ENCODE assay signal across 1 cellular context in the genomic region with DNA sequence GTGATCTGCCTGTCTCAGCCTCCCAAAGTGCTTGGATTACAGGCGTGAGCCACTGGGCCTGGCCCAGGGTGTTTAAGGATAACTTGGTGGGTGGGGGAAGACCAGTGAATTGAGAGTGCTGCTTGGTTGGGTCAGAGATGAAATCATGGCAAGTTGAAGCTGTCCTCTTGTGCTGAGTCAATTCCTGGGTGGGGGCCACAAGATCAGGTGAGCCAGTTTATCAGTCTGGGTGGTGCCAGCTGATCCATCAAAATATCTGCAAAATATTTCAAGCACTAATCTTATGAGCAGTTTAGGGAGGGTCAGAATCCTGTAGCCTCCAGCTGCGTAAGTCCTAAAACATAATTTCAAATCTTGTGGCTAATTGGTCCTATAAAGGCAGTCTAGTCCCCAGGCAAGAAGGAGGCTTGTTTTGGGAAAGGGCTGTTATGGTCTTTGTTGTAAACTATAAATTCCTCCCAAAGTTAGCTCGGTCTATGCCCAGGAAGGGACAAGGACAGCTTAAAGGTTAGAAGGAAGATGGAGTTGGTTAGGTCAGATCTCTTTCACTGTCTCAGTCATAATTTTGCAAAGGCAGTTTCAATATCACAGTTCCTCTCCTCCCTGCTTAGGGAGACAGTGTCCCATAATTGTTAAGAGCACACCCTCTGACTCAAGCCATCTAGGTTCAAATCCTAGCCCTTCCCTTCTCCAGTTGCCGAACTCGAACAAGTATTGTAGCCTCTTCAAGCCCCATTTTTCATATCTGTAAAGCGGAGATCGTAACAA.
TF ChIP-seq lines count a peak whose summit lies in the region.

No MANE protein-coding gene starts in this region.

TF ChIP-seq in K562, 482 proteins besides CTCF, POLR2A, EP300 and RAD21 (continued from another document):
- TF ChIP-seq, protein P1, sequence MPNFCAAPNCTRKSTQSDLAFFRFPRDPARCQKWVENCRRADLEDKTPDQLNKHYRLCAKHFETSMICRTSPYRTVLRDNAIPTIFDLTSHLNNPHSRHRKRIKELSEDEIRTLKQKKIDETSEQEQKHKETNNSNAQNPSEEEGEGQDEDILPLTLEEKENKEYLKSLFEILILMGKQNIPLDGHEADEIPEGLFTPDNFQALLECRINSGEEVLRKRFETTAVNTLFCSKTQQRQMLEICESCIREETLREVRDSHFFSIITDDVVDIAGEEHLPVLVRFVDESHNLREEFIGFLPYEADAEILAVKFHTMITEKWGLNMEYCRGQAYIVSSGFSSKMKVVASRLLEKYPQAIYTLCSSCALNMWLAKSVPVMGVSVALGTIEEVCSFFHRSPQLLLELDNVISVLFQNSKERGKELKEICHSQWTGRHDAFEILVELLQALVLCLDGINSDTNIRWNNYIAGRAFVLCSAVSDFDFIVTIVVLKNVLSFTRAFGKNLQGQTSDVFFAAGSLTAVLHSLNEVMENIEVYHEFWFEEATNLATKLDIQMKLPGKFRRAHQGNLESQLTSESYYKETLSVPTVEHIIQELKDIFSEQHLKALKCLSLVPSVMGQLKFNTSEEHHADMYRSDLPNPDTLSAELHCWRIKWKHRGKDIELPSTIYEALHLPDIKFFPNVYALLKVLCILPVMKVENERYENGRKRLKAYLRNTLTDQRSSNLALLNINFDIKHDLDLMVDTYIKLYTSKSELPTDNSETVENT (CRISPR knock-in tag; IDR thresholded peaks at IDR 0.05), result no peak
- TF ChIP-seq DMBX1 (CRISPR knock-in tag; IDR thresholded peaks at IDR 0.05; ENCODE audit: borderline replicate concordance) (peak; percentile 23; the same call in 1 of the 2 replicates), TSC22D4 (tag; IDR thresholded peaks at IDR 0.05) (no peak), KLF6 (CRISPR knock-in tag; IDR thresholded peaks at IDR 0.05; ENCODE audit: borderline replicate concordance) (peak; percentile 84; the same call in 1 of the 2 replicates), NEUROD1 (IDR thresholded peaks at IDR 0.05; ENCODE audit: borderline replicate concordance, low read depth, low read length, partially characterized antibody) (no peak), POLR2G (IDR thresholded peaks at IDR 0.05; ENCODE audit: low read depth, low read length) (no peak), JUNB (CRISPR knock-in tag; conservative IDR thresholded peaks at IDR 0.05) (no peak), KLF1 (tag; IDR thresholded peaks at IDR 0.05) (no peak), SMAD2 (IDR thresholded peaks at IDR 0.05; ENCODE audit: low read depth, low read length) (no peak), ZNF282 (CRISPR knock-in tag; IDR thresholded peaks at IDR 0.05) (no peak), ZNF79 (CRISPR knock-in tag; IDR thresholded peaks at IDR 0.05; ENCODE audit: low read depth) (0 out of 2 replicates have a peak, but pooled peaks have one; percentile 59), NR2F6 (CRISPR knock-in tag; IDR thresholded peaks at IDR 0.05) (peak; percentile 77; the same call in 1 of the 2 replicates), SMC3 (conservative IDR thresholded peaks at IDR 0.05; ENCODE audit: insufficient read depth, low read depth, low read length) (no peak), ZC3H8 (IDR thresholded peaks at IDR 0.05) (no peak), HNRNPLL (IDR thresholded peaks at IDR 0.05; ENCODE audit: low read depth, low read length, poor library complexity, severe bottlenecking) (no peak)
- TF ChIP-seq, protein P2, sequence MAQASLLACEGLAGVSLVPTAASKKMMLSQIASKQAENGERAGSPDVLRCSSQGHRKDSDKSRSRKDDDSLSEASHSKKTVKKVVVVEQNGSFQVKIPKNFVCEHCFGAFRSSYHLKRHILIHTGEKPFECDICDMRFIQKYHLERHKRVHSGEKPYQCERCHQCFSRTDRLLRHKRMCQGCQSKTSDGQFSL (CRISPR knock-in tag; IDR thresholded peaks at IDR 0.05), result no peak
- TF ChIP-seq, protein P2 (tag; IDR thresholded peaks at IDR 0.05), result peak in 1 of 2 experiments; percentile 60; a peak in 1 of 4 replicates
- TF ChIP-seq, protein P3, sequence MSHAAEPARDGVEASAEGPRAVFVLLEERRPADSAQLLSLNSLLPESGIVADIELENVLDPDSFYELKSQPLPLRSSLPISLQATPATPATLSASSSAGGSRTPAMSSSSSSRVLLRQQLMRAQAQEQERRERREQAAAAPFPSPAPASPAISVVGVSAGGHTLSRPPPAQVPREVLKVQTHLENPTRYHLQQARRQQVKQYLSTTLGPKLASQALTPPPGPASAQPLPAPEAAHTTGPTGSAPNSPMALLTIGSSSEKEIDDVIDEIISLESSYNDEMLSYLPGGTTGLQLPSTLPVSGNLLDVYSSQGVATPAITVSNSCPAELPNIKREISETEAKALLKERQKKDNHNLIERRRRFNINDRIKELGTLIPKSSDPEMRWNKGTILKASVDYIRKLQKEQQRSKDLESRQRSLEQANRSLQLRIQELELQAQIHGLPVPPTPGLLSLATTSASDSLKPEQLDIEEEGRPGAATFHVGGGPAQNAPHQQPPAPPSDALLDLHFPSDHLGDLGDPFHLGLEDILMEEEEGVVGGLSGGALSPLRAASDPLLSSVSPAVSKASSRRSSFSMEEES (CRISPR knock-in tag; IDR thresholded peaks at IDR 0.05), result no peak
- TF ChIP-seq, protein P4, sequence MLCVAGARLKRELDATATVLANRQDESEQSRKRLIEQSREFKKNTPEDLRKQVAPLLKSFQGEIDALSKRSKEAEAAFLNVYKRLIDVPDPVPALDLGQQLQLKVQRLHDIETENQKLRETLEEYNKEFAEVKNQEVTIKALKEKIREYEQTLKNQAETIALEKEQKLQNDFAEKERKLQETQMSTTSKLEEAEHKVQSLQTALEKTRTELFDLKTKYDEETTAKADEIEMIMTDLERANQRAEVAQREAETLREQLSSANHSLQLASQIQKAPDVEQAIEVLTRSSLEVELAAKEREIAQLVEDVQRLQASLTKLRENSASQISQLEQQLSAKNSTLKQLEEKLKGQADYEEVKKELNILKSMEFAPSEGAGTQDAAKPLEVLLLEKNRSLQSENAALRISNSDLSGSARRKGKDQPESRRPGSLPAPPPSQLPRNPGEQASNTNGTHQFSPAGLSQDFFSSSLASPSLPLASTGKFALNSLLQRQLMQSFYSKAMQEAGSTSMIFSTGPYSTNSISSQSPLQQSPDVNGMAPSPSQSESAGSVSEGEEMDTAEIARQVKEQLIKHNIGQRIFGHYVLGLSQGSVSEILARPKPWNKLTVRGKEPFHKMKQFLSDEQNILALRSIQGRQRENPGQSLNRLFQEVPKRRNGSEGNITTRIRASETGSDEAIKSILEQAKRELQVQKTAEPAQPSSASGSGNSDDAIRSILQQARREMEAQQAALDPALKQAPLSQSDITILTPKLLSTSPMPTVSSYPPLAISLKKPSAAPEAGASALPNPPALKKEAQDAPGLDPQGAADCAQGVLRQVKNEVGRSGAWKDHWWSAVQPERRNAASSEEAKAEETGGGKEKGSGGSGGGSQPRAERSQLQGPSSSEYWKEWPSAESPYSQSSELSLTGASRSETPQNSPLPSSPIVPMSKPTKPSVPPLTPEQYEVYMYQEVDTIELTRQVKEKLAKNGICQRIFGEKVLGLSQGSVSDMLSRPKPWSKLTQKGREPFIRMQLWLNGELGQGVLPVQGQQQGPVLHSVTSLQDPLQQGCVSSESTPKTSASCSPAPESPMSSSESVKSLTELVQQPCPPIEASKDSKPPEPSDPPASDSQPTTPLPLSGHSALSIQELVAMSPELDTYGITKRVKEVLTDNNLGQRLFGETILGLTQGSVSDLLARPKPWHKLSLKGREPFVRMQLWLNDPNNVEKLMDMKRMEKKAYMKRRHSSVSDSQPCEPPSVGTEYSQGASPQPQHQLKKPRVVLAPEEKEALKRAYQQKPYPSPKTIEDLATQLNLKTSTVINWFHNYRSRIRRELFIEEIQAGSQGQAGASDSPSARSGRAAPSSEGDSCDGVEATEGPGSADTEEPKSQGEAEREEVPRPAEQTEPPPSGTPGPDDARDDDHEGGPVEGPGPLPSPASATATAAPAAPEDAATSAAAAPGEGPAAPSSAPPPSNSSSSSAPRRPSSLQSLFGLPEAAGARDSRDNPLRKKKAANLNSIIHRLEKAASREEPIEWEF (CRISPR knock-in tag; IDR thresholded peaks at IDR 0.05), result no peak
- TF ChIP-seq, protein P5, sequence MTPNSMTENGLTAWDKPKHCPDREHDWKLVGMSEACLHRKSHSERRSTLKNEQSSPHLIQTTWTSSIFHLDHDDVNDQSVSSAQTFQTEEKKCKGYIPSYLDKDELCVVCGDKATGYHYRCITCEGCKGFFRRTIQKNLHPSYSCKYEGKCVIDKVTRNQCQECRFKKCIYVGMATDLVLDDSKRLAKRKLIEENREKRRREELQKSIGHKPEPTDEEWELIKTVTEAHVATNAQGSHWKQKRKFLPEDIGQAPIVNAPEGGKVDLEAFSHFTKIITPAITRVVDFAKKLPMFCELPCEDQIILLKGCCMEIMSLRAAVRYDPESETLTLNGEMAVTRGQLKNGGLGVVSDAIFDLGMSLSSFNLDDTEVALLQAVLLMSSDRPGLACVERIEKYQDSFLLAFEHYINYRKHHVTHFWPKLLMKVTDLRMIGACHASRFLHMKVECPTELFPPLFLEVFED (CRISPR knock-in tag; conservative IDR thresholded peaks at IDR 0.05), result peak; percentile 63; the same call in 1 of the 2 replicates
